Comparison of ENCODE assay signal across 27 cellular contexts in the genomic region with DNA sequence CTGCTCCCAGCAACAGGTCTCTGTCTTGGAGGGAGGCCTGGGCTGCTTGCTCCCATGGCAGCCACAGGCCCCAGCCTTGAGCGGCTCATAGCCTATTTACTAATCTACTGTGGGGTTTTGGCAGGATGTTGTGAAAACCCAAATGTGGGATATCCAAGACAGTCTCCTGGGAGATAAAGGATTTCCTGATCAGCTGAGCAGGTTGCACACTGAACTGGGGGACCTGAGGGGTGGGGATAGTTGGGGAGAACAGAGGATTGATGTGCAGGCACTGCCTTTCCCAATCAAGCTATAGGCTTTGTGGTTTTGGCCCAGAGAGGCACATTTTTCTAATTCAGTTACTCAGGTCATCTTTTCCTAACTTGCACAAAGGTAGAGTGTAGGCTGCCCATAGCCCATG.
"Had no signal": no experiment of that assay in that cellular context is flagged by ENCODE, and none has a peak within 500 bp of the region (broad histone marks: within the 10 kb centered on the region; RNA-seq: fewer than 3 reads in every experiment).

No MANE protein-coding gene starts in this region.

- H3K36me3 ChIP-seq: brain microvascular endothelial cell, gastrocnemius medialis, heart left ventricle had no signal

- H3K27ac ChIP-seq: brain microvascular endothelial cell, coronary artery, dorsolateral prefrontal cortex, gastrocnemius medialis, heart left ventricle had no signal

- ATAC-seq: activated CD8-positive, alpha-beta T cell treated with anti-CD3 and anti-CD28 coated beads for 36 hours; activated T-cell treated with anti-CD3 and anti-CD28 coated beads, Interleukin-2, amount 50 U/mL, for 4 hours; activated T-helper 17 cell treated with anti-CD3 and anti-CD28 coated beads, Interleukin-2, amount 50 U/mL, for 72 hours; gastrocnemius medialis; heart left ventricle; T-helper 17 cell had no signal

- DNase-seq: activated CD4-positive, alpha-beta T cell treated with anti-CD3 and anti-CD28 coated beads for 4 hours; activated CD4-positive, alpha-beta T cell treated with anti-CD3 and anti-CD28 coated beads, Interleukin-2, amount 10 ng/mL, durations not matched to agents 7 days and 5 days; activated CD4-positive, alpha-beta T cell treated with anti-CD3 and anti-CD28 coated beads, Interleukin-2, amount 50 U/mL, for 48 hours; activated CD4-positive, CD25-positive, alpha-beta regulatory T cell; activated CD4-positive, CD25-positive, alpha-beta regulatory T cell treated with anti-CD3 and anti-CD28 coated beads, Interleukin-2, amount 50 U/mL, for 72 hours; activated CD8-positive, alpha-beta memory T cell treated with anti-CD3 and anti-CD28 coated beads for 24 hours; activated CD8-positive, alpha-beta T cell treated with anti-CD3 and anti-CD28 coated beads for 36 hours; activated effector memory CD4-positive, alpha-beta T cell treated with Interleukin-2 at 50 U/mL for 16 hours; activated gamma-delta T cell treated with Interleukin-2 at 50 U/mL for 16 hours; activated naive CD4-positive, alpha-beta T cell treated with anti-CD3 and anti-CD28 coated beads, Interleukin-2, amount 50 U/mL, for 16 hours; activated naive CD4-positive, alpha-beta T cell treated with Interleukin-2 at 50 U/mL for 16 hours; activated T-cell treated with anti-CD3 and anti-CD28 coated beads, Interleukin-2, amount 50 U/mL, for 4 hours; amniotic stem cell; anterior cingulate cortex; brain microvascular endothelial cell; dorsolateral prefrontal cortex; effector memory CD4-positive, alpha-beta T cell; endodermal cell; foreskin fibroblast; gastrocnemius medialis; glutamatergic neuron; heart left ventricle; T-helper 1 cell; T-helper 17 cell; T1000 had no signal

- H3K4me3 ChIP-seq: coronary artery, dorsolateral prefrontal cortex, gastrocnemius medialis, heart left ventricle had no signal

- H3K9me3 ChIP-seq: gastrocnemius medialis, heart left ventricle had no signal

- H3K27me3 ChIP-seq: brain microvascular endothelial cell, dorsolateral prefrontal cortex, gastrocnemius medialis, heart left ventricle had no signal

- H3K4me1 ChIP-seq: gastrocnemius medialis, heart left ventricle had no signal
